Comparison of ENCODE assay signal across 24 cellular contexts in genomic region chr20:62505337-62506045, GRCh38. TPM values are rescaled to one million over a fixed set of nuclear protein-coding genes. Genes with fewer than 3 reads are reported as not detected.
"Had no signal": no experiment of that assay in that cellular context is flagged by ENCODE, and none has a peak within 500 bp of the region (broad histone marks: within the 10 kb centered on the region; RNA-seq: fewer than 3 reads in every experiment).

No MANE protein-coding gene starts in this region.

- H3K36me3 Mint-ChIP-seq: immature natural killer cell, mesothelial cell of epicardium had no signal

- H3K4me3 ChIP-seq: colonic mucosa, esophagus squamous epithelium, left lung, lower lobe of right lung, ovary, testis, tibial nerve, upper lobe of right lung, vagina had no signal

- H3K4me1 ChIP-seq: colonic mucosa, lower lobe of right lung, testis, upper lobe of right lung, vagina had no signal

- H3K9me3 ChIP-seq: colonic mucosa, esophagus squamous epithelium, left lung, lower lobe of right lung, ovary, testis, tibial nerve, upper lobe of right lung, vagina had no signal

- H3K27me3 Mint-ChIP-seq: memory B cell; naive thymus-derived CD4-positive, alpha-beta T cell; stimulated activated naive CD8-positive, alpha-beta T cell treated with anti-CD3 and anti-CD28 coated beads, Interleukin-15, amount 100 ng/mL, for 72 hours had no signal

- H3K27me3 ChIP-seq: colonic mucosa, ovary, testis, tibial nerve, upper lobe of right lung, vagina had no signal

- DNase-seq: colonic mucosa; dermis blood vessel endothelial cell; esophagus squamous epithelium; foreskin fibroblast; immature natural killer cell; left lung; lower lobe of right lung; naive thymus-derived CD4-positive, alpha-beta T cell; ovary; right cardiac atrium; stimulated activated CD4-positive, alpha-beta T cell treated with anti-CD3 and anti-CD28 coated beads, Interleukin-2, amount 100 ng/mL, for 24 hours; stimulated activated CD4-positive, alpha-beta T cell treated with anti-CD3 and anti-CD28 coated beads, Interleukin-4, amount 100 ng/mL, for 4 hours; stimulated activated naive B cell treated with anti-CD40 and anti-IgM and Interleukin-4, amounts not matched to agents 10 μg/mL and 1 μg/mL and 100 μg/mL, for 72 hours; stimulated activated naive CD8-positive, alpha-beta T cell treated with anti-CD3 and anti-CD28 coated beads, Interleukin-15, amount 100 ng/mL, for 72 hours; testis; upper lobe of right lung had no signal

- H3K27ac Mint-ChIP-seq: immature natural killer cell; mesothelial cell of epicardium; naive thymus-derived CD4-positive, alpha-beta T cell; stimulated activated naive B cell treated with anti-CD40 and anti-IgM and Interleukin-4, amounts not matched to agents 10 μg/mL and 1 μg/mL and 100 μg/mL, for 72 hours had no signal

- H3K27ac ChIP-seq: colonic mucosa, esophagus squamous epithelium, left lung, lower lobe of right lung, ovary, testis, tibial nerve, upper lobe of right lung, vagina had no signal

- ATAC-seq: left lung; lower lobe of right lung; naive thymus-derived CD4-positive, alpha-beta T cell; right cardiac atrium; stimulated activated naive CD8-positive, alpha-beta T cell treated with anti-CD3 and anti-CD28 coated beads, Interleukin-15, amount 100 ng/mL, for 72 hours; upper lobe of right lung had no signal

- H3K36me3 ChIP-seq: colonic mucosa, esophagus squamous epithelium, left lung, lower lobe of right lung, ovary, tibial nerve, upper lobe of right lung, vagina had no signal

- H3K9me3 Mint-ChIP-seq: immature natural killer cell, mesothelial cell of epicardium had no signal

- H3K4me3 Mint-ChIP-seq: immature natural killer cell; memory B cell; mesothelial cell of epicardium; naive thymus-derived CD4-positive, alpha-beta T cell; stimulated activated naive B cell treated with anti-CD40 and anti-IgM and Interleukin-4, amounts not matched to agents 10 μg/mL and 1 μg/mL and 100 μg/mL, for 72 hours; stimulated activated naive CD8-positive, alpha-beta T cell treated with anti-CD3 and anti-CD28 coated beads, Interleukin-15, amount 100 ng/mL, for 72 hours had no signal

RNA-seq across cellular contexts. Expression of gene GATA5, which starts 29.7 kb away (rescaled TPM):
- total RNA-seq: dermis blood vessel endothelial cell; epithelial cell of proximal tubule; naive thymus-derived CD4-positive, alpha-beta T cell; subcutaneous adipose tissue had no signal
- polyA plus RNA-seq: immature natural killer cell; keratinocyte; naive thymus-derived CD4-positive, alpha-beta T cell; neural cell had no signal
